Comparison of ENCODE assay signal across 32 cellular contexts in the genomic region with DNA sequence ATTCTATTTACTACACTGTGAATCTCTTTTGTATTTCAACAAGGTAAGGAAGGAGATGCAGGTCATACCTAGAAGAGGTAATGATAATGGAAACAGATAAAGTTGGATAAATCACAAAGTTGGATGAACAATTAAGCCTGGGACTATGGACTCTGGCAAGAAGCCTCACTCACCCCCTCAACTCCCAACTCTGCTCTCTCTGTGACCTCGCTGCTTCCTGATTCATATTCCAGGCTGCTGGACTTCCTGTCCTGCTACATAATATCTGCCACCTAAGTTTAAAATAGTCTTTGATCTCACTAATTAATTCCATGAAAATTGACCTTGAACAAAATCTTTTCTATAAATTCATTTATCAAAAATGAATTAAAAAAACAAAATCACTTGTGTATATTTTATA.
"Had no signal": no experiment of that assay in that cellular context is flagged by ENCODE, and none has a peak within 500 bp of the region (broad histone marks: within the 10 kb centered on the region; RNA-seq: fewer than 3 reads in every experiment).

No MANE protein-coding gene starts in this region.

- H3K9me3 Mint-ChIP-seq: activated B cell treated with CpG ODN at 0.5 μM for 24 hours; activated CD4-positive, alpha-beta memory T cell treated with anti-CD3 and anti-CD28 coated beads for 36 hours; activated naive CD4-positive, alpha-beta T cell treated with anti-CD3 and anti-CD28 coated beads, Interleukin-2, amount 10 ng/mL, durations not matched to agents 7 days and 5 days; activated T-cell treated with anti-CD3 and anti-CD28 coated beads, Interleukin-2, amount 50 U/mL, for 4 hours; activated T-helper 1 cell treated with anti-CD3 and anti-CD28 coated beads, Interleukin-12 subunit alpha, Interleukin-12 subunit beta, Interleukin-2, Interleukin-4 antibody, amounts not matched to agents 30 ng/mL and 10 ng/mL and 1 ng/mL, durations not matched to agents 14 hours and 24 hours and 36 hours; brain; T-helper 1 cell treated with Interleukin-12 subunit alpha and Interleukin-12 subunit beta and Interleukin-4 antibody, amounts not matched to agents 30 μg/mL and 1 μg/mL, for 36 hours; T-helper 2 cell treated with Interferon-gamma antibody and Interleukin-4, amounts not matched to agents 5 μg/mL and 100 μg/mL, for 36 hours had no signal

- H3K27ac ChIP-seq: SJSA1 had no signal

- H3K4me2 ChIP-seq: SK-N-SH had no signal

- H3K27me3 ChIP-seq: SJSA1 had no signal

- H3K4me3 ChIP-seq: SJSA1 had no signal

- H3K27ac Mint-ChIP-seq: activated B cell treated with CpG ODN at 0.5 μM for 24 hours; activated CD4-positive, alpha-beta memory T cell treated with anti-CD3 and anti-CD28 coated beads for 36 hours; activated naive CD4-positive, alpha-beta T cell treated with anti-CD3 and anti-CD28 coated beads, Interleukin-2, amount 10 ng/mL, durations not matched to agents 7 days and 5 days; activated naive CD8-positive, alpha-beta T cell; activated naive CD8-positive, alpha-beta T cell treated with anti-CD3 and anti-CD28 coated beads, Interleukin-2, amount 50 U/mL, for 24 hours; activated T-helper 1 cell treated with anti-CD3 and anti-CD28 coated beads, Interleukin-12 subunit alpha, Interleukin-12 subunit beta, Interleukin-2, Interleukin-4 antibody, amounts not matched to agents 30 ng/mL and 10 ng/mL and 1 ng/mL, durations not matched to agents 14 hours and 24 hours and 36 hours; brain; T-helper 1 cell treated with Interleukin-12 subunit alpha and Interleukin-12 subunit beta and Interleukin-4 antibody, amounts not matched to agents 30 μg/mL and 1 μg/mL, for 36 hours; T-helper 2 cell treated with Interferon-gamma antibody and Interleukin-4, amounts not matched to agents 5 μg/mL and 100 μg/mL, for 36 hours had no signal

- H3K9me2 ChIP-seq: SK-N-SH had no signal

- H3K27me3 Mint-ChIP-seq: activated B cell treated with CpG ODN at 0.5 μM for 24 hours; activated CD4-positive, alpha-beta memory T cell treated with anti-CD3 and anti-CD28 coated beads for 36 hours; activated naive CD4-positive, alpha-beta T cell treated with anti-CD3 and anti-CD28 coated beads, Interleukin-2, amount 10 ng/mL, durations not matched to agents 7 days and 5 days; activated naive CD8-positive, alpha-beta T cell; activated naive CD8-positive, alpha-beta T cell treated with anti-CD3 and anti-CD28 coated beads, Interleukin-2, amount 50 U/mL, for 24 hours; brain had no signal

- ATAC-seq: activated naive CD8-positive, alpha-beta T cell treated with anti-CD3 and anti-CD28 coated beads, Interleukin-2, amount 50 U/mL, for 24 hours; activated T-cell treated with anti-CD3 and anti-CD28 coated beads, Interleukin-2, amount 50 U/mL, for 4 hours; Panc1 had no signal

- H3K4me1 ChIP-seq: SJSA1 had no signal

- H3K9me3 ChIP-seq: SJSA1, SK-N-SH had no signal

- DNase-seq: activated B cell treated with CpG ODN at 0.5 μM for 24 hours; activated CD4-positive, alpha-beta memory T cell treated with anti-CD3 and anti-CD28 coated beads for 36 hours; activated CD4-positive, alpha-beta T cell treated with anti-CD3 and anti-CD28 coated beads for 4 hours; activated CD4-positive, alpha-beta T cell treated with anti-CD3 and anti-CD28 coated beads, Interleukin-2, amount 50 U/mL, for 1 hour; activated CD4-positive, CD25-positive, alpha-beta regulatory T cell treated with anti-CD3 and anti-CD28 coated beads, Interleukin-2, amount 50 U/mL, for 72 hours; activated CD8-positive, alpha-beta memory T cell treated with anti-CD3 and anti-CD28 coated beads, Interleukin-2, amount 50 U/mL, for 4 hours; activated naive CD4-positive, alpha-beta T cell treated with anti-CD3 and anti-CD28 coated beads, Interleukin-2, amount 10 ng/mL, durations not matched to agents 7 days and 5 days; activated naive CD8-positive, alpha-beta T cell treated with anti-CD3 and anti-CD28 coated beads, Interleukin-2, amount 50 U/mL, for 24 hours; activated T-cell treated with anti-CD3 and anti-CD28 coated beads for 4 hours; activated T-cell treated with anti-CD3 and anti-CD28 coated beads, Interleukin-2, amount 50 U/mL, for 4 hours; anterior cingulate cortex; central memory CD4-positive, alpha-beta T cell; NCI-H1105; NCI-H1417 treated with DMSO at 0.1 percent for 48 hours; NCI-H187 treated with DMSO at 0.1 percent for 48 hours; NCI-H2081; NCI-H2171 treated with DMSO at 0.1 percent for 48 hours; NCI-H2227 treated with DMSO at 0.1 percent for 48 hours; NCI-H446 treated with DMSO at 0.1 percent for 48 hours; NCI-H524; NCI-H69; NCI-H82; RPMI8226; SHP77 treated with DMSO at 0.1 percent for 48 hours; SK-N-SH had no signal

- H3K4me1 Mint-ChIP-seq: activated B cell treated with CpG ODN at 0.5 μM for 24 hours; activated naive CD4-positive, alpha-beta T cell treated with anti-CD3 and anti-CD28 coated beads, Interleukin-2, amount 10 ng/mL, durations not matched to agents 7 days and 5 days; activated naive CD8-positive, alpha-beta T cell treated with anti-CD3 and anti-CD28 coated beads, Interleukin-2, amount 50 U/mL, for 24 hours had no signal

- H3K4me3 Mint-ChIP-seq: activated B cell treated with CpG ODN at 0.5 μM for 24 hours; activated CD4-positive, alpha-beta memory T cell treated with anti-CD3 and anti-CD28 coated beads for 36 hours; activated naive CD4-positive, alpha-beta T cell treated with anti-CD3 and anti-CD28 coated beads, Interleukin-2, amount 10 ng/mL, durations not matched to agents 7 days and 5 days; activated naive CD8-positive, alpha-beta T cell; activated naive CD8-positive, alpha-beta T cell treated with anti-CD3 and anti-CD28 coated beads, Interleukin-2, amount 50 U/mL, for 24 hours; activated T-cell treated with anti-CD3 and anti-CD28 coated beads, Interleukin-2, amount 50 U/mL, for 4 hours; activated T-helper 1 cell treated with anti-CD3 and anti-CD28 coated beads, Interleukin-12 subunit alpha, Interleukin-12 subunit beta, Interleukin-2, Interleukin-4 antibody, amounts not matched to agents 30 ng/mL and 10 ng/mL and 1 ng/mL, durations not matched to agents 14 hours and 24 hours and 36 hours; brain; T-helper 1 cell treated with Interleukin-12 subunit alpha and Interleukin-12 subunit beta and Interleukin-4 antibody, amounts not matched to agents 30 μg/mL and 1 μg/mL, for 36 hours; T-helper 2 cell treated with Interferon-gamma antibody and Interleukin-4, amounts not matched to agents 5 μg/mL and 100 μg/mL, for 36 hours had no signal

- H3K36me3 ChIP-seq: SJSA1 had no signal

- H3K9ac ChIP-seq: SK-N-SH had no signal

- H3K36me3 Mint-ChIP-seq: activated CD4-positive, alpha-beta memory T cell treated with anti-CD3 and anti-CD28 coated beads for 36 hours; activated naive CD4-positive, alpha-beta T cell treated with anti-CD3 and anti-CD28 coated beads, Interleukin-2, amount 10 ng/mL, durations not matched to agents 7 days and 5 days; activated naive CD8-positive, alpha-beta T cell; brain had no signal
